18 cellular contexts compared by ENCODE assay signal in genomic region chr12:30533518-30533917, GRCh38.
"Had no signal": no experiment of that assay in that cellular context is flagged by ENCODE, and none has a peak within 500 bp of the region (broad histone marks: within the 10 kb centered on the region; RNA-seq: fewer than 3 reads in every experiment).

No MANE protein-coding gene starts in this region.

- DNase-seq: activated CD4-positive, alpha-beta memory T cell treated with anti-CD3 and anti-CD28 coated beads, Interleukin-2, amount 10 ng/mL, durations not matched to agents 7 days and 5 days; activated CD4-positive, alpha-beta T cell treated with anti-CD3 and anti-CD28 coated beads for 36 hours; activated naive CD8-positive, alpha-beta T cell treated with anti-CD3 and anti-CD28 coated beads, Interleukin-2, amount 10 ng/mL, durations not matched to agents 7 days and 5 days; activated T-cell treated with anti-CD3 and anti-CD28 coated beads, Interleukin-2, amount 50 U/mL, for 72 hours; aorta; glutamatergic neuron; left cardiac atrium; naive thymus-derived CD4-positive, alpha-beta T cell; posterior cingulate gyrus; SW 1271; T-helper 9 cell; tibial artery; WERI-Rb-1 had no signal

- H3K4me1 Mint-ChIP-seq: activated CD4-positive, alpha-beta memory T cell treated with anti-CD3 and anti-CD28 coated beads, Interleukin-2, amount 10 ng/mL, durations not matched to agents 7 days and 5 days; activated CD4-positive, alpha-beta T cell treated with anti-CD3 and anti-CD28 coated beads for 36 hours; activated naive CD8-positive, alpha-beta T cell treated with anti-CD3 and anti-CD28 coated beads, Interleukin-2, amount 10 ng/mL, durations not matched to agents 7 days and 5 days; naive thymus-derived CD4-positive, alpha-beta T cell; stimulated activated effector memory CD8-positive, alpha-beta T cell treated with anti-CD3 and anti-CD28 coated beads, Interleukin-12 subunit alpha, Interleukin-12 subunit beta, amount 100 ng/mL, for 72 hours had no signal

- H3K9me3 Mint-ChIP-seq: activated CD4-positive, alpha-beta memory T cell treated with anti-CD3 and anti-CD28 coated beads, Interleukin-2, amount 10 ng/mL, durations not matched to agents 7 days and 5 days; activated naive CD8-positive, alpha-beta T cell treated with anti-CD3 and anti-CD28 coated beads, Interleukin-2, amount 10 ng/mL, durations not matched to agents 7 days and 5 days; activated T-cell treated with anti-CD3 and anti-CD28 coated beads, Interleukin-2, amount 50 U/mL, for 72 hours; stimulated activated effector memory CD8-positive, alpha-beta T cell treated with anti-CD3 and anti-CD28 coated beads, Interleukin-12 subunit alpha, Interleukin-12 subunit beta, amount 100 ng/mL, for 72 hours had no signal

- H3K27ac Mint-ChIP-seq: activated CD4-positive, alpha-beta memory T cell treated with anti-CD3 and anti-CD28 coated beads, Interleukin-2, amount 10 ng/mL, durations not matched to agents 7 days and 5 days; activated CD4-positive, alpha-beta T cell treated with anti-CD3 and anti-CD28 coated beads for 36 hours; activated naive CD8-positive, alpha-beta T cell treated with anti-CD3 and anti-CD28 coated beads, Interleukin-2, amount 10 ng/mL, durations not matched to agents 7 days and 5 days; activated T-cell treated with anti-CD3 and anti-CD28 coated beads, Interleukin-2, amount 50 U/mL, for 72 hours; naive thymus-derived CD4-positive, alpha-beta T cell; stimulated activated effector memory CD8-positive, alpha-beta T cell treated with anti-CD3 and anti-CD28 coated beads, Interleukin-12 subunit alpha, Interleukin-12 subunit beta, amount 100 ng/mL, for 72 hours had no signal

- ATAC-seq: activated CD4-positive, alpha-beta T cell treated with anti-CD3 and anti-CD28 coated beads for 36 hours; activated T-cell treated with anti-CD3 and anti-CD28 coated beads, Interleukin-2, amount 50 U/mL, for 72 hours; left cardiac atrium; naive thymus-derived CD4-positive, alpha-beta T cell; stimulated activated effector memory CD8-positive, alpha-beta T cell treated with anti-CD3 and anti-CD28 coated beads, Interleukin-12 subunit alpha, Interleukin-12 subunit beta, amount 100 ng/mL, for 72 hours had no signal

- H3K27ac ChIP-seq: breast epithelium, right atrium auricular region, tibial artery, WERI-Rb-1 had no signal

- H3K4me3 Mint-ChIP-seq: activated CD4-positive, alpha-beta memory T cell treated with anti-CD3 and anti-CD28 coated beads, Interleukin-2, amount 10 ng/mL, durations not matched to agents 7 days and 5 days; activated CD4-positive, alpha-beta T cell treated with anti-CD3 and anti-CD28 coated beads for 36 hours; activated naive CD8-positive, alpha-beta T cell treated with anti-CD3 and anti-CD28 coated beads, Interleukin-2, amount 10 ng/mL, durations not matched to agents 7 days and 5 days; activated T-cell treated with anti-CD3 and anti-CD28 coated beads, Interleukin-2, amount 50 U/mL, for 72 hours; naive thymus-derived CD4-positive, alpha-beta T cell; stimulated activated effector memory CD8-positive, alpha-beta T cell treated with anti-CD3 and anti-CD28 coated beads, Interleukin-12 subunit alpha, Interleukin-12 subunit beta, amount 100 ng/mL, for 72 hours had no signal

- H3K27me3 ChIP-seq: breast epithelium, right atrium auricular region, tibial artery had no signal

- H3K36me3 ChIP-seq: breast epithelium, right atrium auricular region, tibial artery, WERI-Rb-1 had no signal

- H3K9me3 ChIP-seq: breast epithelium, right atrium auricular region, tibial artery had no signal

- H3K4me1 ChIP-seq: breast epithelium, right atrium auricular region, tibial artery had no signal

- H3K4me3 ChIP-seq: breast epithelium, lung, right atrium auricular region, skin epidermis, tibial artery had no signal

- H3K36me3 Mint-ChIP-seq: activated naive CD8-positive, alpha-beta T cell treated with anti-CD3 and anti-CD28 coated beads, Interleukin-2, amount 10 ng/mL, durations not matched to agents 7 days and 5 days; naive thymus-derived CD4-positive, alpha-beta T cell; stimulated activated effector memory CD8-positive, alpha-beta T cell treated with anti-CD3 and anti-CD28 coated beads, Interleukin-12 subunit alpha, Interleukin-12 subunit beta, amount 100 ng/mL, for 72 hours had no signal

- H3K27me3 Mint-ChIP-seq: activated CD4-positive, alpha-beta memory T cell treated with anti-CD3 and anti-CD28 coated beads, Interleukin-2, amount 10 ng/mL, durations not matched to agents 7 days and 5 days; activated CD4-positive, alpha-beta T cell treated with anti-CD3 and anti-CD28 coated beads for 36 hours; activated naive CD8-positive, alpha-beta T cell treated with anti-CD3 and anti-CD28 coated beads, Interleukin-2, amount 10 ng/mL, durations not matched to agents 7 days and 5 days had no signal
